8 cellular contexts compared by ENCODE assay signal in the genomic region with DNA sequence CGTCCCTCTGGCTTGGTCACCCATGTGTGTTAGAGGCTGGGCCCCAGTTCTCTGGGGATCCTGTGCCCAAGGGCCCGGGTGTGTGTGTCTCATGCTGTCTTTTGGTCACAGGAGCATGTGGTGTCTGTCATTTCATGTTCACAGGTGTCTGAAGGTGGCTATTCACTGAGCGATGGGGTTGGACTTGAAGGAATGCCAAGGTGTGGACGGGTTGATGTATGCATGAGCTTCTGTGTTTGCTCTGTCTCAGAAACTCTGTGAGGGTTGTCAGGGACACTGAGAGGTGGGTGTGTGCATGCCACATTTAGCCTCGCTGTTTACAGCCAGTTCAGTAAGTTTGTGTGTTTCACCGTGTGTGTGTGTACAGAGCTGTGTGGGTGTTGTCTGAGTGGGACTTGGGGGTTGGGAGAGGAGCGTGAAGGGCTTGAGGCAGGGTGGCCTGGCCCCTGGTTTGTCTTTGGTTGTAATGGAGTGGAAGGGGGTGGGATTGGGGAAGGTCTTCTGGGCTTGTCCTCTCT. TPM values are rescaled to one million over a fixed set of nuclear protein-coding genes. Genes with fewer than 3 reads are reported as not detected.
DNase-seq lines count a peak whose midpoint lies in the region; ATAC-seq and TF ChIP-seq lines count a peak whose summit lies in the region.

No MANE protein-coding gene starts in this region.

- H3K27ac ChIP-seq in Peyer's patch (peak overlapping the region; percentile 88 to 94 (median 92)), MM.1S (ENCODE audit: low read length) (no peak overlapping the region)

- DNase-seq in activated CD4-positive, alpha-beta T cell treated with anti-CD3 and anti-CD28 coated beads, Interleukin-2, amount 10 ng/mL, durations not matched to agents 7 days and 5 days, result no peak
- no peak for DNase-seq in activated CD4-positive, alpha-beta T cell treated with anti-CD3 and anti-CD28 coated beads for 48 hours
- DNase-seq in Peyer's patch (peak in 2 of 3 donors; percentile 62 to 66), endothelial cell (ENCODE audit: low spot score) (no peak), naive B cell (no peak), OCI-M2 (lab: John Stamatoyannopoulos, UW; ENCODE audit: unreplicated experiment) (no peak), MM.1S (no peak)

- no peaks in the 10 kb centered on the region for H3K36me3 Mint-ChIP-seq in activated CD4-positive, alpha-beta T cell treated with anti-CD3 and anti-CD28 coated beads, Interleukin-2, amount 10 ng/mL, durations not matched to agents 7 days and 5 days (ENCODE audit: low read depth)
- H3K36me3 Mint-ChIP-seq in endothelial cell (ENCODE audit: low read depth, unreplicated experiment), result no peaks in the 10 kb centered on the region
- H3K36me3 Mint-ChIP-seq in naive B cell, result peaks cover 4 to 12% of the 10 kb centered on the region in 2 donors

- H3K27me3 Mint-ChIP-seq in activated CD4-positive, alpha-beta T cell treated with anti-CD3 and anti-CD28 coated beads, Interleukin-2, amount 10 ng/mL, durations not matched to agents 7 days and 5 days, result peaks cover 20% of the 10 kb centered on the region
- H3K27me3 Mint-ChIP-seq in endothelial cell (ENCODE audit: unreplicated experiment) (peaks cover 6% of the 10 kb centered on the region), naive B cell (no peaks in the 10 kb centered on the region)

- H3K4me3 ChIP-seq in Peyer's patch (peak overlapping the region; percentile 1 to 89 (median 75)), MM.1S (ENCODE audit: low read length) (no peak overlapping the region)

- H3K27ac Mint-ChIP-seq in activated CD4-positive, alpha-beta T cell treated with anti-CD3 and anti-CD28 coated beads, Interleukin-2, amount 10 ng/mL, durations not matched to agents 7 days and 5 days, result no peak overlapping the region
- peak overlapping the region; percentile 65 for H3K27ac Mint-ChIP-seq in endothelial cell (ENCODE audit: unreplicated experiment)
- peak overlapping the region in 5 of 6 donors; percentile 62 to 98 (median 91) for H3K27ac Mint-ChIP-seq in naive B cell

- H3F3A ChIP-seq in MM.1S (ENCODE audit: insufficient read depth, low read length), result no peaks in the 10 kb centered on the region

- H3K9me3 ChIP-seq in Peyer's patch, result no peaks in the 10 kb centered on the region
- H3K9me3 ChIP-seq in MM.1S (replicated peaks; ENCODE audit: insufficient read depth, low read length), result no peaks in the 10 kb centered on the region

- no peak overlapping the region for H3K9ac ChIP-seq in MM.1S (ENCODE audit: low read length)

- peaks cover 3 to 38% (median 26%) of the 10 kb centered on the region in 4 donors for H3K4me1 ChIP-seq in Peyer's patch
- H3K4me1 ChIP-seq in MM.1S (ENCODE audit: low read length), result no peaks in the 10 kb centered on the region

- peak overlapping the region; percentile 71 for H3K4me3 Mint-ChIP-seq in activated CD4-positive, alpha-beta T cell treated with anti-CD3 and anti-CD28 coated beads, Interleukin-2, amount 10 ng/mL, durations not matched to agents 7 days and 5 days
- H3K4me3 Mint-ChIP-seq in endothelial cell (ENCODE audit: unreplicated experiment) (peak overlapping the region; percentile 54), naive B cell (peak overlapping the region; percentile 80 to 95 (median 92))

- H3K36me3 ChIP-seq in Peyer's patch, result peaks cover 0 to 23% (median 0%) of the 10 kb centered on the region in 3 donors
- H3K36me3 ChIP-seq in MM.1S (replicated peaks; ENCODE audit: insufficient read depth, low read length), result no peaks in the 10 kb centered on the region

- H3K27me3 ChIP-seq in Peyer's patch (no peaks in the 10 kb centered on the region), MM.1S (replicated peaks; ENCODE audit: insufficient read depth, low read length) (peaks cover 64% of the 10 kb centered on the region)

- TF ChIP-seq POLR2A in Peyer's patch (IDR thresholded peaks at IDR 0.05), result peak in 1 of 2 donors; percentile 34

- H3K4me2 ChIP-seq in MM.1S (ENCODE audit: low read depth, low read length), result no peak overlapping the region

- ATAC-seq in naive B cell (ENCODE audit: low read depth in 2 of 2), result no peak
- no peak for ATAC-seq in GM18520 (IDR thresholded peaks at IDR 0.05; ENCODE audit: unreplicated experiment)

- no peak overlapping the region for H2AFZ ChIP-seq in MM.1S (ENCODE audit: low read length)

- no peaks in the 10 kb centered on the region for H3K9me3 Mint-ChIP-seq in activated CD4-positive, alpha-beta T cell treated with anti-CD3 and anti-CD28 coated beads, Interleukin-2, amount 10 ng/mL, durations not matched to agents 7 days and 5 days
- H3K9me3 Mint-ChIP-seq in endothelial cell (ENCODE audit: unreplicated experiment), result no peaks in the 10 kb centered on the region
- H3K9me3 Mint-ChIP-seq in naive B cell, result no peaks in the 10 kb centered on the region

- CTCF ChIA-PET in activated CD4-positive, alpha-beta T cell treated with anti-CD3 and anti-CD28 coated beads, Interleukin-2, amount 10 ng/mL, durations not matched to agents 7 days and 5 days (lab: Charles Lee), result interaction anchor here (1.3 kb wide), 1 partner anchor 21 kb away, joined by 4 read pairs; no protein-coding TSS in a partner anchor

- H3K79me2 ChIP-seq in MM.1S (ENCODE audit: low read length), result no peaks in the 10 kb centered on the region

- peaks cover 31% of the 10 kb centered on the region for H3K4me1 Mint-ChIP-seq in activated CD4-positive, alpha-beta T cell treated with anti-CD3 and anti-CD28 coated beads, Interleukin-2, amount 10 ng/mL, durations not matched to agents 7 days and 5 days
- H3K4me1 Mint-ChIP-seq in endothelial cell (ENCODE audit: unreplicated experiment) (peaks cover 29% of the 10 kb centered on the region), naive B cell (peaks cover 61 to 72% (median 69%) of the 10 kb centered on the region in 3 donors)

- H4K20me1 ChIP-seq in MM.1S (ENCODE audit: insufficient read depth, low read length), result no peaks in the 10 kb centered on the region

- POLR2A ChIA-PET in activated CD4-positive, alpha-beta T cell treated with anti-CD3 and anti-CD28 coated beads, Interleukin-2, amount 10 ng/mL, durations not matched to agents 7 days and 5 days (lab: Charles Lee), result interaction anchor here (0.6 kb wide), 1 partner anchor 130 kb away, joined by 4 read pairs; no protein-coding TSS in a partner anchor

- H3K9me2 ChIP-seq in MM.1S (replicated peaks; ENCODE audit: insufficient read depth, low read length), result no peaks in the 10 kb centered on the region

- TF ChIP-seq CTCF in Peyer's patch (IDR thresholded peaks at IDR 0.05), result no peak
- no peak for TF ChIP-seq CTCF in endothelial cell (IDR thresholded peaks at IDR 0.05; ENCODE audit: unreplicated experiment)
- no peak for TF ChIP-seq CTCF in MM.1S (IDR thresholded peaks at IDR 0.05; ENCODE audit: low read length)

RNA-seq across cellular contexts. Expression of a gene that starts 1.2 kb away (rescaled TPM):
- 1 to 10 TPM; 4.5 to 5.6 TPM for total RNA-seq in activated CD4-positive, alpha-beta T cell treated with anti-CD3 and anti-CD28 coated beads, Interleukin-2, amount 10 ng/mL, durations not matched to agents 7 days and 5 days
- total RNA-seq in Peyer's patch, result 100 to 1,000 TPM in 3 of 4 donors, 10 to 100 TPM in 1; 70.1 to 166 (median 143) TPM
- total RNA-seq in endothelial cell (ENCODE audit: unreplicated experiment), result 8.2 TPM
- polyA plus RNA-seq in naive B cell (ENCODE audit: low read depth in 6 of 6), result 1 to 10 TPM; 3.6 to 8.0 (median 4.4) TPM

RNA-seq across cellular contexts. Expression of a gene that starts 22.5 kb away (rescaled TPM):
- 10 to 100 TPM; 28.5 to 34.1 TPM for total RNA-seq in activated CD4-positive, alpha-beta T cell treated with anti-CD3 and anti-CD28 coated beads, Interleukin-2, amount 10 ng/mL, durations not matched to agents 7 days and 5 days
- total RNA-seq in Peyer's patch (10 to 100 TPM; 10.7 to 21.3 (median 17.0) TPM), endothelial cell (ENCODE audit: unreplicated experiment) (47.6 TPM)
- 10 to 100 TPM in 3 of 6 donors, 1 to 10 TPM in 3; 7.6 to 11.5 (median 9.6) TPM for polyA plus RNA-seq in naive B cell (ENCODE audit: low read depth in 6 of 6)

RNA-seq across cellular contexts. Expression of a gene that starts 28.5 kb away (rescaled TPM):
- total RNA-seq in activated CD4-positive, alpha-beta T cell treated with anti-CD3 and anti-CD28 coated beads, Interleukin-2, amount 10 ng/mL, durations not matched to agents 7 days and 5 days, result 10 to 100 TPM; 34.3 to 40.2 TPM
- total RNA-seq in Peyer's patch (10 to 100 TPM; 24.2 to 40.0 (median 31.1) TPM), endothelial cell (ENCODE audit: unreplicated experiment) (20.0 TPM)
- polyA plus RNA-seq in naive B cell (ENCODE audit: low read depth in 6 of 6), result 10 to 100 TPM in 5 of 6 donors, 1 to 10 TPM in 1; 1.2 to 28.4 (median 19.4) TPM

RNA-seq across cellular contexts. Expression of a gene that starts 46.4 kb away (rescaled TPM):
- total RNA-seq in activated CD4-positive, alpha-beta T cell treated with anti-CD3 and anti-CD28 coated beads, Interleukin-2, amount 10 ng/mL, durations not matched to agents 7 days and 5 days, result not detected
- total RNA-seq in Peyer's patch (not detected), endothelial cell (ENCODE audit: unreplicated experiment) (2.8 TPM)
- under 1 TPM in 1 of 6 donors, not detected in 5; 0.38 TPM for polyA plus RNA-seq in naive B cell (ENCODE audit: low read depth in 6 of 6)

RNA-seq across cellular contexts. Expression of a gene that starts 55.2 kb away (rescaled TPM):
- total RNA-seq in activated CD4-positive, alpha-beta T cell treated with anti-CD3 and anti-CD28 coated beads, Interleukin-2, amount 10 ng/mL, durations not matched to agents 7 days and 5 days, result not detected
- total RNA-seq in Peyer's patch, result under 1 TPM in 1 of 4 donors, not detected in 3; 0.18 TPM
- not detected for total RNA-seq in endothelial cell (ENCODE audit: unreplicated experiment)
- polyA plus RNA-seq in naive B cell (ENCODE audit: low read depth in 6 of 6), result not detected

Comparison
In these comparisons a context has a peak if more than half of its experiments do, and no peak if none do; other contexts are left out.
1. DNase-seq: peak in Peyer's patch (2 of 3); none in activated CD4-positive, alpha-beta T cell treated with anti-CD3 and anti-CD28 coated beads, Interleukin-2, amount 10 ng/mL, durations not matched to agents 7 days and 5 days (single experiment), activated CD4-positive, alpha-beta T cell treated with anti-CD3 and anti-CD28 coated beads for 48 hours (single experiment), endothelial cell (single experiment), naive B cell (single experiment), OCI-M2 (single experiment) and MM.1S (single experiment).
2. Peak in every context shown above with its lines, with median percentiles within 50 percentile points of each other: H3K4me3 Mint-ChIP-seq.